Comparison of ENCODE assay signal across 32 cellular contexts in genomic region chr6:50939931-50940330, GRCh38.
"Had no signal": no experiment of that assay in that cellular context is flagged by ENCODE, and none has a peak within 500 bp of the region (broad histone marks: within the 10 kb centered on the region; RNA-seq: fewer than 3 reads in every experiment).

No MANE protein-coding gene starts in this region.

- H3K9me3 Mint-ChIP-seq: activated CD4-positive, alpha-beta T cell treated with anti-CD3 and anti-CD28 coated beads, Interleukin-2, amount 10 ng/mL, durations not matched to agents 7 days and 5 days; endodermal cell; WTC11 had no signal

- H3K4me3 ChIP-seq: body of pancreas, cardiac muscle cell, colonic mucosa, dorsolateral prefrontal cortex, esophagus muscularis mucosa, gastroesophageal sphincter, heart right ventricle had no signal

- H3K4me1 ChIP-seq: body of pancreas, colonic mucosa, gastroesophageal sphincter had no signal

- H3K4me3 Mint-ChIP-seq: activated CD4-positive, alpha-beta T cell treated with anti-CD3 and anti-CD28 coated beads, Interleukin-2, amount 10 ng/mL, durations not matched to agents 7 days and 5 days; activated CD8-positive, alpha-beta T cell treated with anti-CD3 and anti-CD28 coated beads for 36 hours; activated naive CD8-positive, alpha-beta T cell; activated T-cell treated with anti-CD3 and anti-CD28 coated beads, Interleukin-2, amount 50 U/mL, for 4 hours; activated T-helper 17 cell treated with anti-CD3 and anti-CD28 coated beads, Interleukin-2, amount 50 U/mL, for 72 hours; endodermal cell; T-helper 17 cell; WTC11 had no signal

- H3K27ac Mint-ChIP-seq: activated CD4-positive, alpha-beta T cell treated with anti-CD3 and anti-CD28 coated beads, Interleukin-2, amount 10 ng/mL, durations not matched to agents 7 days and 5 days; activated CD8-positive, alpha-beta T cell treated with anti-CD3 and anti-CD28 coated beads for 36 hours; activated naive CD8-positive, alpha-beta T cell; activated T-helper 17 cell treated with anti-CD3 and anti-CD28 coated beads, Interleukin-2, amount 50 U/mL, for 72 hours; endodermal cell; T-helper 17 cell; WTC11 had no signal

- H3K9me3 ChIP-seq: body of pancreas, colonic mucosa, esophagus muscularis mucosa, gastroesophageal sphincter had no signal

- ATAC-seq: activated CD8-positive, alpha-beta T cell treated with anti-CD3 and anti-CD28 coated beads for 36 hours; activated T-cell treated with anti-CD3 and anti-CD28 coated beads, Interleukin-2, amount 50 U/mL, for 4 hours; activated T-helper 17 cell treated with anti-CD3 and anti-CD28 coated beads, Interleukin-2, amount 50 U/mL, for 72 hours; body of pancreas; gastroesophageal sphincter; heart right ventricle; T-helper 17 cell; WTC11 had no signal

- H3K27ac ChIP-seq: body of pancreas, cardiac muscle cell, colonic mucosa, dorsolateral prefrontal cortex, esophagus muscularis mucosa, gastroesophageal sphincter, heart right ventricle, VCaP had no signal

- DNase-seq: activated CD4-positive, alpha-beta T cell treated with anti-CD3 and anti-CD28 coated beads for 1 hour; activated CD4-positive, alpha-beta T cell treated with anti-CD3 and anti-CD28 coated beads for 4 hours; activated CD4-positive, alpha-beta T cell treated with anti-CD3 and anti-CD28 coated beads, Interleukin-2, amount 10 ng/mL, durations not matched to agents 7 days and 5 days; activated CD4-positive, alpha-beta T cell treated with anti-CD3 and anti-CD28 coated beads, Interleukin-2, amount 50 U/mL, for 4 hours; activated CD8-positive, alpha-beta memory T cell treated with anti-CD3 and anti-CD28 coated beads for 24 hours; activated CD8-positive, alpha-beta T cell treated with anti-CD3 and anti-CD28 coated beads for 36 hours; activated effector memory CD4-positive, alpha-beta T cell treated with Interleukin-2 at 50 U/mL for 16 hours; activated gamma-delta T cell treated with Interleukin-2 at 50 U/mL for 16 hours; activated naive CD4-positive, alpha-beta T cell treated with anti-CD3 and anti-CD28 coated beads, Interleukin-2, amount 50 U/mL, for 16 hours; activated naive CD4-positive, alpha-beta T cell treated with Interleukin-2 at 50 U/mL for 16 hours; activated T-cell treated with anti-CD3 and anti-CD28 coated beads, Interleukin-2, amount 50 U/mL, for 4 hours; amniotic stem cell; aorta; body of pancreas; central memory CD4-positive, alpha-beta T cell; cerebellar nuclear complex; colonic mucosa; dorsolateral prefrontal cortex; effector memory CD4-positive, alpha-beta T cell; endodermal cell; erythroblast; foreskin melanocyte; heart right ventricle; T-helper 1 cell; T-helper 17 cell had no signal

- H3K36me3 Mint-ChIP-seq: activated naive CD8-positive, alpha-beta T cell; WTC11 had no signal

- H3K27me3 Mint-ChIP-seq: activated CD4-positive, alpha-beta T cell treated with anti-CD3 and anti-CD28 coated beads, Interleukin-2, amount 10 ng/mL, durations not matched to agents 7 days and 5 days; activated CD8-positive, alpha-beta T cell treated with anti-CD3 and anti-CD28 coated beads for 36 hours; activated naive CD8-positive, alpha-beta T cell; activated T-helper 17 cell treated with anti-CD3 and anti-CD28 coated beads, Interleukin-2, amount 50 U/mL, for 72 hours; T-helper 17 cell had no signal

- H3K36me3 ChIP-seq: cardiac muscle cell, colonic mucosa, esophagus muscularis mucosa, gastroesophageal sphincter, heart right ventricle had no signal

- H3K27me3 ChIP-seq: body of pancreas, cardiac muscle cell, colonic mucosa, esophagus muscularis mucosa, gastroesophageal sphincter, heart right ventricle had no signal

- H3K4me1 Mint-ChIP-seq: activated CD4-positive, alpha-beta T cell treated with anti-CD3 and anti-CD28 coated beads, Interleukin-2, amount 10 ng/mL, durations not matched to agents 7 days and 5 days; activated T-helper 17 cell treated with anti-CD3 and anti-CD28 coated beads, Interleukin-2, amount 50 U/mL, for 72 hours; endodermal cell; T-helper 17 cell; WTC11 had no signal
